ENCODE assay signal across 10 cellular contexts in the genomic region with DNA sequence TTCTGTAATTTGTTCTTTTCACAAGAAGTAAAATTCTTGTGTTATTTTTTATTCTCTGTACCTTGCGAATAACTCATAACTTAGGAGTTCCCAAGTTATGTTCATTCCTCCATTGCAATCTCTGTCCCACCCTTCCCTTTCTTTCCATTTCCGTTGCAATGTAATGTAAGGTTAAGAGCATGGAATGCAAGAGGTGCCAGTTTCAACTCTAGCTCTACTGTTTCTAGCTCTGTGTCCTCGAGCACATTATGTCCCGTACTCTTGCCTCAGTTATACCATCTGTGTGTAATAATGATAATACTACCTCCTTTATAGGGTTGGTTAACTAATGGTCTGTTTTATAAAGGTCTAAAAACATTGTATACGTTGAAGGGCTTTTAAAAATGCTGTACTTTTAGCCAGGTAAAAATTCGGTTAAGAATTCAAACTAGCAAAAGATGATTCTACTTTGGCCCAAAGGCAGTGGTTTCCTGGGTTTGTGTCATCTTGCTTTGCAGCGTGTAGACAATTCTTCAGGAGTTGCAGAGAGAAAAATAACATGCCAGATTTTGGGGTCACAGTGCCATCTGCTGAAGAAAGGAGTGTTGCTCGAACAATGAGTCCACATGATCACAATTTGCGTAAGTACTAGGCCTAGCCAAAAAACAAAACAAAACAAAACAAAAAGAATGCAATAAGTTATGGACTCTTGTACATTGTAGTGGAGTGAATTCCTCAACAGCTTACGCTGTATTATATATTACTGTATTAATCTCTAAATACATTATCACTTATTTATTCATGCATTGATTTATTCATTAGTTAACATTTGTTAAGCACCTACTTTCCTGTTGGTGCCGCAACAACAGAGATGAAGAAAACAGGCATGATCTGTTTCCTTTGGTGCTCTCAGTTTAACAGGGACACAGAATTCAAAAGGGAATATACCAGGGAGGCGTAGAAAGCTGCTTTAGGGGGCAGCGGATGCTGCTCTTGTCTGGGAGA. TPM values are rescaled to one million over a fixed set of nuclear protein-coding genes. Genes with fewer than 3 reads are reported as not detected.
DNase-seq lines count a peak whose midpoint lies in the region; ATAC-seq and TF ChIP-seq lines count a peak whose summit lies in the region.
"Had no signal": no experiment of that assay in that cellular context is flagged by ENCODE, and none has a peak within 500 bp of the region (broad histone marks: within the 10 kb centered on the region; RNA-seq: fewer than 3 reads in every experiment).

No MANE protein-coding gene starts in this region.

- H3K36me3 Mint-ChIP-seq in naive thymus-derived CD4-positive, alpha-beta T cell = no peaks in the 10 kb centered on the region

- no peak overlapping the region for H3K27ac ChIP-seq in naive thymus-derived CD4-positive, alpha-beta T cell (ENCODE audit: low read depth, low read length)
- H3K27ac ChIP-seq: uterus had no signal

- H3K4me3 Mint-ChIP-seq in naive thymus-derived CD4-positive, alpha-beta T cell = no peak overlapping the region

- POLR2A ChIA-PET in naive thymus-derived CD4-positive, alpha-beta T cell (lab: Charles Lee) = interaction anchor here (0.6 to 0.7 kb wide), 2 partner anchors 249 to 974 kb away, joined by 3 read pairs; no protein-coding TSS in a partner anchor

- H3K27ac Mint-ChIP-seq in naive thymus-derived CD4-positive, alpha-beta T cell = peak overlapping the region in 1 of 9 donors; percentile 2

- CTCF ChIA-PET in naive thymus-derived CD4-positive, alpha-beta T cell (lab: Charles Lee) = interaction anchor here (0.6 kb wide), 1 partner anchor 33 kb away, joined by 3 read pairs; no protein-coding TSS in a partner anchor

- no peaks in the 10 kb centered on the region for H3K9me3 ChIP-seq in naive thymus-derived CD4-positive, alpha-beta T cell (ENCODE audit: control insufficient read depth in 2 of 3, low read length in 3 of 3)
- H3K9me3 ChIP-seq: uterus had no signal

- H3K4me3 ChIP-seq in astrocyte of the spinal cord (ENCODE audit: low read depth, low read length) = no peak overlapping the region
- H3K4me3 ChIP-seq in naive thymus-derived CD4-positive, alpha-beta T cell (ENCODE audit: low read length) = no peak overlapping the region
- H3K4me3 ChIP-seq: uterus had no signal

- intact Hi-C loops in naive thymus-derived CD4-positive, alpha-beta T cell (cut with micrococcal nuclease) = loop anchor here (5.0 kb wide), 2 partner anchors 449 to 786 kb away; no protein-coding TSS in a partner anchor

- H3K4me1 Mint-ChIP-seq in naive thymus-derived CD4-positive, alpha-beta T cell = peaks cover 0 to 4% (median 0%) of the 10 kb centered on the region in 7 donors

- DNase-seq in GM10266 (ENCODE audit: extremely low spot score) (no peak), NAMALWA (ENCODE audit: low spot score) (peak; percentile 22), astrocyte of the spinal cord (ENCODE audit: low read depth, low spot score) (peak; percentile 56), myocyte (ENCODE audit: low read depth) (peak; percentile 56), iPS-NIHi7 (ENCODE audit: extremely low spot score) (no peak), NCI-H69 (lab: John Stamatoyannopoulos, UW) (no peak), globus pallidus (ENCODE audit: low spot score) (no peak)
- no peak for DNase-seq in naive thymus-derived CD4-positive, alpha-beta T cell
- DNase-seq: uterus had no signal

- no peaks in the 10 kb centered on the region for H3K36me3 ChIP-seq in naive thymus-derived CD4-positive, alpha-beta T cell (ENCODE audit: control insufficient read depth in 2 of 3, insufficient read depth in 3 of 3, low read length in 3 of 3)
- H3K36me3 ChIP-seq: uterus had no signal

- H3K27me3 ChIP-seq in naive thymus-derived CD4-positive, alpha-beta T cell (ENCODE audit: control insufficient read depth in 2 of 2, insufficient read depth in 2 of 2, low read length in 2 of 2) = no peaks in the 10 kb centered on the region
- H3K27me3 ChIP-seq: uterus had no signal

- in situ Hi-C loops in astrocyte of the spinal cord (cut with HindIII; ENCODE audit: low sequenced_read_pairs) = no loop called here

- H3K4me1 ChIP-seq in naive thymus-derived CD4-positive, alpha-beta T cell (ENCODE audit: control insufficient read depth in 2 of 2, insufficient read depth in 2 of 2, low read length in 2 of 2) = no peaks in the 10 kb centered on the region
- H3K4me1 ChIP-seq: uterus had no signal

- no peak for ATAC-seq in naive thymus-derived CD4-positive, alpha-beta T cell

- TF ChIP-seq CTCF in GM10266 (IDR thresholded peaks at IDR 0.05; ENCODE audit: control insufficient read depth, insufficient read depth, low read depth, missing control alignments) (peak; percentile 26), astrocyte of the spinal cord (IDR thresholded peaks at IDR 0.05; ENCODE audit: low read depth, low read length) (peak; percentile 42)

- peaks cover 0 to 10% (median 0%) of the 10 kb centered on the region in 5 donors for H3K27me3 Mint-ChIP-seq in naive thymus-derived CD4-positive, alpha-beta T cell

- no peaks in the 10 kb centered on the region for H3K9me3 Mint-ChIP-seq in naive thymus-derived CD4-positive, alpha-beta T cell

RNA-seq across cellular contexts. Expression of gene PFDN4, which starts 10.0 kb away (rescaled TPM):
- total RNA-seq in myocyte = 66.3 and 68.7 TPM in 2 replicates
- 29.7 TPM for polyA plus RNA-seq in myocyte (2012)
- total RNA-seq in naive thymus-derived CD4-positive, alpha-beta T cell = 10 to 100 TPM; 14.6 to 30.4 (median 17.7) TPM
- polyA plus RNA-seq in naive thymus-derived CD4-positive, alpha-beta T cell = 10 to 100 TPM; 26.4 to 46.5 TPM

RNA-seq across cellular contexts. Expression of gene CYP24A1, which starts 24.1 kb away (rescaled TPM):
- 0.10 and 0.35 TPM in 2 replicates for total RNA-seq in myocyte
- polyA plus RNA-seq in myocyte (2012) = not detected
- under 1 TPM in 1 of 5 experiments, not detected in 4; 0.78 TPM for total RNA-seq in naive thymus-derived CD4-positive, alpha-beta T cell
- polyA plus RNA-seq in naive thymus-derived CD4-positive, alpha-beta T cell = not detected
- total RNA-seq: endothelial cell of umbilical vein had no signal
- polyA plus RNA-seq: endothelial cell of umbilical vein had no signal

Comparison
In these comparisons a context has a peak if more than half of its experiments do, and no peak if none do; other contexts are left out.
1. DNase-seq: peak in NAMALWA (single experiment), astrocyte of the spinal cord (single experiment) and myocyte (single experiment); none in GM10266 (single experiment), iPS-NIHi7 (single experiment), naive thymus-derived CD4-positive, alpha-beta T cell (0 of 9), NCI-H69 (single experiment) and globus pallidus (single experiment).